8 cellular contexts compared by ENCODE assay signal in genomic region chr4:145935253-145936141, GRCh38. TPM values are rescaled to one million over a fixed set of nuclear protein-coding genes. Genes with fewer than 3 reads are reported as not detected.
DNase-seq lines count a peak whose midpoint lies in the region; ATAC-seq and TF ChIP-seq lines count a peak whose summit lies in the region.

No MANE protein-coding gene starts in this region.

- no peak overlapping the region for H4K8ac ChIP-seq in mesendoderm (ENCODE audit: low read depth, low read length)

- H3K4me1 ChIP-seq in RWPE2 (ENCODE audit: insufficient read depth, poor library complexity, severe bottlenecking) (peaks cover 12% of the 10 kb centered on the region), mesendoderm (ENCODE audit: control insufficient read depth, low read depth, low read length) (peaks cover 9% of the 10 kb centered on the region), transverse colon (peaks cover 12 to 30% (median 16%) of the 10 kb centered on the region in 4 donors)

- peak overlapping the region; percentile 99 for H3K4ac ChIP-seq in mesendoderm (ENCODE audit: low read depth, low read length)

- in situ Hi-C loops in transverse colon (cut with MboI; ENCODE audit: low pct_ligation_motif_present in 1 of 4, low pct_unique_long_range_greater_than_20kb in 1 of 4, low sequenced_read_pairs in 3 of 4): no loop called here

- no peaks in the 10 kb centered on the region for H3K9me3 Mint-ChIP-seq in HFFc6

- no peak overlapping the region for H2BK15ac ChIP-seq in mesendoderm (replicated peaks; ENCODE audit: low read depth)

- H3K4me3 Mint-ChIP-seq in HFFc6: peak overlapping the region; percentile 96

- H3K79me2 ChIP-seq in mesendoderm (ENCODE audit: control insufficient read depth, insufficient read depth, low read length): peaks cover 55% of the 10 kb centered on the region

- H3K4me3 ChIP-seq in RWPE2 (ENCODE audit: severe bottlenecking): peak overlapping the region; percentile 73
- peak overlapping the region; percentile 71 for H3K4me3 ChIP-seq in mesendoderm (ENCODE audit: low read length)
- peak overlapping the region; percentile 67 to 88 (median 75) for H3K4me3 ChIP-seq in transverse colon

- peak overlapping the region; percentile 86 for H2BK120ac ChIP-seq in mesendoderm (ENCODE audit: low read depth, low read length)

- H2AK5ac ChIP-seq in mesendoderm (ENCODE audit: low read length): no peak overlapping the region

- TF ChIP-seq EP300 in transverse colon (IDR thresholded peaks at IDR 0.05; ENCODE audit: low read depth): no peak

- H3K23ac ChIP-seq in mesendoderm (ENCODE audit: low read length): no peak overlapping the region

- ATAC-seq in RWPE2 (ENCODE audit: low read depth): no peak

- peaks cover 3% of the 10 kb centered on the region for H3K79me1 ChIP-seq in mesendoderm (ENCODE audit: low read length)

- H3K27ac Mint-ChIP-seq in HFFc6: peak overlapping the region; percentile 97

- peak overlapping the region; percentile 94 for H3K56ac ChIP-seq in mesendoderm (ENCODE audit: low read length)

- H3K27me3 ChIP-seq in RWPE2 (ENCODE audit: insufficient read depth, poor library complexity, severe bottlenecking) (no peaks in the 10 kb centered on the region), mesendoderm (ENCODE audit: insufficient read depth, low read length, poor library complexity) (no peaks in the 10 kb centered on the region), transverse colon (no peaks in the 10 kb centered on the region)

- H3K36me3 Mint-ChIP-seq in HFFc6 (ENCODE audit: low read depth): peaks cover 5% of the 10 kb centered on the region; the same call in 1 of the 2 replicates

- TF ChIP-seq CTCF in HFFc6 (IDR thresholded peaks at IDR 0.05) (no peak), RWPE2 (IDR thresholded peaks at IDR 0.05; ENCODE audit: poor library complexity, severe bottlenecking) (no peak), transverse colon (IDR thresholded peaks at IDR 0.05) (no peak)

- H3K4me2 ChIP-seq in mesendoderm (ENCODE audit: low read length): peak overlapping the region; percentile 52

- H2BK5ac ChIP-seq in mesendoderm (ENCODE audit: low read length): peak overlapping the region; percentile 72

- no peaks in the 10 kb centered on the region; the same call in 1 of the 2 replicates for H3K27me3 Mint-ChIP-seq in HFFc6 (ENCODE audit: insufficient read depth)

- peaks cover 61% of the 10 kb centered on the region for H3K4me1 Mint-ChIP-seq in HFFc6 (ENCODE audit: low read depth)

- WGBS in mesendoderm (ENCODE audit: extremely low coverage, insufficient coverage, low lambda C conversion rate): 100% methylated on average over 1 of the region's 18 CpGs
- 3 to 5% methylated on average over 6 to 18 of the region's 18 CpGs for WGBS in transverse colon (ENCODE audit: low coverage in 1 of 2), 2 donors

- no peak for TF ChIP-seq POLR2A in transverse colon (IDR thresholded peaks at IDR 0.05)

- intact Hi-C loops in transverse colon (cut with DNase I; ENCODE audit: low total_unique reads): loop anchor here (10.0 kb wide), 1 partner anchor 201 kb away; no protein-coding TSS in a partner anchor

- H3K36me3 ChIP-seq in RWPE2 (ENCODE audit: low read depth): no peaks in the 10 kb centered on the region
- no peaks in the 10 kb centered on the region for H3K36me3 ChIP-seq in mesendoderm (ENCODE audit: control insufficient read depth, insufficient read depth, low read length)
- H3K36me3 ChIP-seq in transverse colon: no peaks in the 10 kb centered on the region

- H3K9ac ChIP-seq in mesendoderm (ENCODE audit: low read length): peak overlapping the region; percentile 77

- peak overlapping the region; percentile 75 for H3K27ac ChIP-seq in RWPE2 (ENCODE audit: poor library complexity, severe bottlenecking)
- peak overlapping the region; percentile 98 for H3K27ac ChIP-seq in mesendoderm (ENCODE audit: low read depth, low read length)
- H3K27ac ChIP-seq in transverse colon: peak overlapping the region; percentile 89 to 97 (median 96)

- no peak overlapping the region for H4K5ac ChIP-seq in mesendoderm (ENCODE audit: low read length)

- peak overlapping the region; percentile 96 for H3K18ac ChIP-seq in mesendoderm (ENCODE audit: low read length)

- DNase-seq in activated gamma-delta T cell treated with Interleukin-2 at 50 U/mL for 16 hours: peak; percentile 9
- no peak for DNase-seq in activated gamma-delta T cell (lab: John Stamatoyannopoulos, UW)
- no peak for DNase-seq in HFFc6
- no peak for DNase-seq in RWPE2 (ENCODE audit: low spot score)
- peak; percentile 50 for DNase-seq in ecto neural progenitor cell (ENCODE audit: low spot score)
- peak; percentile 79 for DNase-seq in mesendoderm
- peak; percentile 52 for DNase-seq in transverse colon
- no peak for DNase-seq in HK-2 (ENCODE audit: unreplicated experiment)

- no peaks in the 10 kb centered on the region for H3K9me3 ChIP-seq in RWPE2 (ENCODE audit: severe bottlenecking)
- H3K9me3 ChIP-seq in transverse colon: no peaks in the 10 kb centered on the region

RNA-seq across cellular contexts. Expression of gene ZNF827, which starts 3.1 kb away (rescaled TPM):
- total RNA-seq in HFFc6 (2021; fragmentation: NEBNext Ultra II Directional; extraction: Animal tissue kit (Norgen Biotek cat#: 25700)): 10 to 100 TPM; 15.8 to 22.4 (median 17.6) TPM
- polyA plus RNA-seq in mesendoderm (2013, experiment 1 of 2): 11.1 TPM
- 11.5 TPM for polyA plus RNA-seq in mesendoderm (2013, experiment 2 of 2)
- 10 to 100 TPM; 22.5 to 61.3 (median 29.2) TPM for total RNA-seq in transverse colon

Comparison
In these comparisons a context has a peak if more than half of its experiments do, and no peak if none do; other contexts are left out.
1. DNase-seq: peak in activated gamma-delta T cell treated with Interleukin-2 at 50 U/mL for 16 hours (single experiment), ecto neural progenitor cell (single experiment), mesendoderm (single experiment) and transverse colon (single experiment); none in activated gamma-delta T cell (single experiment), HFFc6 (single experiment), RWPE2 (single experiment) and HK-2 (single experiment).
2. Peak in every context shown above with its lines, with median percentiles within 50 percentile points of each other: H3K27ac ChIP-seq and H3K4me3 ChIP-seq.